Comparison of ENCODE assay signal across 12 cellular contexts in genomic region chrX:17553451-17553850, GRCh38.
A peak's percentile ranks its signal among the peaks of the same experiment; 100 is the strongest.
DNase-seq lines count a peak whose midpoint lies in the region; ATAC-seq and TF ChIP-seq lines count a peak whose summit lies in the region.
"Had no signal": no experiment of that assay in that cellular context is flagged by ENCODE, and none has a peak within 500 bp of the region (broad histone marks: within the 10 kb centered on the region; RNA-seq: fewer than 3 reads in every experiment).

No MANE protein-coding gene starts in this region.

- 9% methylated on average over 6 of the region's 6 CpGs for WGBS in SK-N-SH (ENCODE audit: low lambda C conversion rate)
- 46 to 71% methylated on average over 6 of the region's 6 CpGs for WGBS in sigmoid colon, 2 donors

- POLR2A ChIA-PET in SK-N-SH (lab: Yijun Ruan, JAX): no interaction called here

- H3K4me2 ChIP-seq in GM23338: no peak overlapping the region
- peak overlapping the region; percentile 57 for H3K4me2 ChIP-seq in SK-N-SH

- peak; percentile 41 for DNase-seq in GM23338 (ENCODE audit: low spot score)
- no peak for DNase-seq in SK-N-SH
- DNase-seq in fibroblast of pulmonary artery (ENCODE audit: low read depth): peak; percentile 70
- DNase-seq in sigmoid colon: no peak
- DNase-seq in T1000 (lab: John Stamatoyannopoulos, UW): no peak
- DNase-seq: NCI-H1694, RPMI8226, spleen had no signal

- intact Hi-C loops in sigmoid colon (cut with DNase I): loop anchor here (5.0 kb wide), 1 partner anchor 39 kb away; no protein-coding TSS in a partner anchor

- no peak overlapping the region for H3K4me3 Mint-ChIP-seq in GM23338
- H3K4me3 Mint-ChIP-seq: memory B cell had no signal

- TF ChIP-seq POLR2A in sigmoid colon (IDR thresholded peaks at IDR 0.05): no peak

- H3K27me3 Mint-ChIP-seq in GM23338 (ENCODE audit: insufficient read depth, low read depth, poor library complexity): peaks cover 4% of the 10 kb centered on the region
- H3K27me3 Mint-ChIP-seq: memory B cell had no signal

- TF ChIP-seq EP300 in SK-N-SH (IDR thresholded peaks at IDR 0.05; ENCODE audit: borderline replicate concordance in 1 of 2, low read depth in 1 of 2, low read length in 1 of 2): peak in 1 of 2 experiments; percentile 79; a peak in 1 of 4 replicates
- TF ChIP-seq EP300 in sigmoid colon (IDR thresholded peaks at IDR 0.05): no peak

- H3K27ac ChIP-seq in GM23338 (ENCODE audit: low read depth) (no peak overlapping the region), SK-N-SH (ENCODE audit: low read depth in 2 of 2, low read length in 1 of 2) (peak overlapping the region in 1 of 2 experiments; percentile 82; a peak in 2 of 4 replicates), sigmoid colon (peak overlapping the region in 3 of 4 donors; percentile 60 to 78 (median 72))
- H3K27ac ChIP-seq: spleen had no signal

- H3K4me3 ChIP-seq in GM23338 (no peak overlapping the region), SK-N-SH (ENCODE audit: low read depth in 2 of 2, low read length in 1 of 2) (no peak overlapping the region), fibroblast of pulmonary artery (replicated peaks; ENCODE audit: low read depth, low read length) (no peak overlapping the region), sigmoid colon (no peak overlapping the region)
- H3K4me3 ChIP-seq: spleen had no signal

- no peak for TF ChIP-seq RAD21 in SK-N-SH (IDR thresholded peaks at IDR 0.05; ENCODE audit: low read length)

- H3K9ac ChIP-seq in SK-N-SH: no peak overlapping the region

- no peaks in the 10 kb centered on the region for H4K20me1 ChIP-seq in GM23338 (replicated peaks; ENCODE audit: insufficient read depth)
- H4K20me1 ChIP-seq in SK-N-SH (ENCODE audit: insufficient read depth): no peaks in the 10 kb centered on the region

- H3K4me1 ChIP-seq in GM23338 (ENCODE audit: insufficient read depth) (peaks cover 10% of the 10 kb centered on the region), SK-N-SH (ENCODE audit: control insufficient read depth in 1 of 2, insufficient read depth in 2 of 2, low read depth in 1 of 2, low read length in 1 of 2) (peaks cover 21 to 27% of the 10 kb centered on the region in 2 experiments; a peak in 3 of 4 replicates), sigmoid colon (peaks cover 0 to 65% (median 23%) of the 10 kb centered on the region in 4 donors)
- H3K4me1 ChIP-seq: spleen had no signal

- H3K79me2 ChIP-seq in GM23338 (replicated peaks; ENCODE audit: insufficient read depth) (no peaks in the 10 kb centered on the region), SK-N-SH (ENCODE audit: insufficient read depth) (no peaks in the 10 kb centered on the region; the same call in 1 of the 2 replicates)

- peak; percentile 42; the same call in 2 of the 3 replicates for ATAC-seq in GM23338
- ATAC-seq in HG03520 (IDR thresholded peaks at IDR 0.05; ENCODE audit: unreplicated experiment): no peak
- ATAC-seq in HG02571 (IDR thresholded peaks at IDR 0.05; ENCODE audit: unreplicated experiment): no peak
- no peak for ATAC-seq in HG02870 (IDR thresholded peaks at IDR 0.05; ENCODE audit: unreplicated experiment)

- no peaks in the 10 kb centered on the region for H3K36me3 ChIP-seq in GM23338 (ENCODE audit: insufficient read depth)
- H3K36me3 ChIP-seq in SK-N-SH (replicated peaks in 1 of 2; ENCODE audit: control insufficient read depth in 1 of 2, insufficient read depth in 2 of 2, low read length in 1 of 2): no peaks in the 10 kb centered on the region
- H3K36me3 ChIP-seq in sigmoid colon: no peaks in the 10 kb centered on the region
- H3K36me3 ChIP-seq: spleen had no signal

- TF ChIP-seq CTCF in GM23338 (conservative IDR thresholded peaks at IDR 0.05; ENCODE audit: low read depth in 2 of 2) (no peak), SK-N-SH (IDR thresholded peaks at IDR 0.05) (no peak), fibroblast of pulmonary artery (IDR thresholded peaks at IDR 0.05; ENCODE audit: low read length, missing control alignments) (no peak), sigmoid colon (IDR thresholded peaks at IDR 0.05) (no peak)

- no peaks in the 10 kb centered on the region for H3K36me3 Mint-ChIP-seq in GM23338 (ENCODE audit: low read depth)
- H3K36me3 Mint-ChIP-seq: memory B cell had no signal

- H3K9me3 ChIP-seq in SK-N-SH: no peaks in the 10 kb centered on the region
- H3K9me3 ChIP-seq in sigmoid colon: no peaks in the 10 kb centered on the region
- H3K9me3 ChIP-seq: spleen had no signal

- H3K27ac Mint-ChIP-seq in GM23338: no peak overlapping the region
- H3K27ac Mint-ChIP-seq: memory B cell had no signal

- H3K4me1 Mint-ChIP-seq in GM23338: peaks cover 47% of the 10 kb centered on the region
- H3K4me1 Mint-ChIP-seq: memory B cell had no signal

- H3K27me3 ChIP-seq in GM23338 (ENCODE audit: insufficient read depth) (no peaks in the 10 kb centered on the region), SK-N-SH (ENCODE audit: insufficient read depth) (no peaks in the 10 kb centered on the region), sigmoid colon (no peaks in the 10 kb centered on the region)
- H3K27me3 ChIP-seq: spleen had no signal

- H3K9me2 ChIP-seq in GM23338 (ENCODE audit: insufficient read depth) (no peaks in the 10 kb centered on the region), SK-N-SH (no peaks in the 10 kb centered on the region)

- H3K9me3 Mint-ChIP-seq in GM23338: no peaks in the 10 kb centered on the region
- H3K9me3 Mint-ChIP-seq: memory B cell had no signal

- no peak overlapping the region for H2AFZ ChIP-seq in GM23338
- H2AFZ ChIP-seq in SK-N-SH (ENCODE audit: low read depth): no peak overlapping the region

- CTCF ChIA-PET in SK-N-SH (lab: Yijun Ruan, JAX): interaction anchor here (0.7 kb wide), 1 partner anchor 178 kb away, joined by 3 read pairs; the partner anchor contains the start of gene NHS

- no peaks in the 10 kb centered on the region for H3F3A ChIP-seq in GM23338 (replicated peaks; ENCODE audit: low read depth)
- H3F3A ChIP-seq in SK-N-SH (replicated peaks; ENCODE audit: insufficient read depth): peaks cover 4% of the 10 kb centered on the region

TF ChIP-seq in GM23338, 12 proteins besides CTCF, POLR2A, EP300 and RAD21 (continues in another document):
- no peak for TF ChIP-seq REST (IDR thresholded peaks at IDR 0.05; ENCODE audit: unreplicated experiment)
- no peak for TF ChIP-seq NANOG (IDR thresholded peaks at IDR 0.05; ENCODE audit: borderline replicate concordance)

TF ChIP-seq in SK-N-SH, 30 proteins besides CTCF, POLR2A, EP300 and RAD21 (continues in another document):
- TF ChIP-seq FOSL2 (IDR thresholded peaks at IDR 0.05; ENCODE audit: borderline replicate concordance, low read depth): peak; percentile 79
- no peak for TF ChIP-seq ELF1 (IDR thresholded peaks at IDR 0.05)
- TF ChIP-seq REST (IDR thresholded peaks at IDR 0.05; ENCODE audit: low read depth, low read length): no peak
- no peak for TF ChIP-seq SIN3A (IDR thresholded peaks at IDR 0.05; ENCODE audit: borderline replicate concordance, low read depth, low read length)
- 0 out of 2 replicates have a peak, but pooled peaks have one; percentile 4 for TF ChIP-seq GABPA (IDR thresholded peaks at IDR 0.05; ENCODE audit: low read depth)
- no peak for TF ChIP-seq SMC3 (IDR thresholded peaks at IDR 0.05; ENCODE audit: low read depth, low read length)
- TF ChIP-seq PBX3 (IDR thresholded peaks at IDR 0.05): peak; percentile 93
- 0 out of 2 replicates have a peak, but pooled peaks have one; percentile 36 for TF ChIP-seq MEF2A (IDR thresholded peaks at IDR 0.05; ENCODE audit: borderline replicate concordance, low read depth)
- TF ChIP-seq TEAD4 (IDR thresholded peaks at IDR 0.05; ENCODE audit: borderline replicate concordance, insufficient read depth): 0 out of 2 replicates have a peak, but pooled peaks have one; percentile 33
- no peak for TF ChIP-seq EZH2phosphoT487 (IDR thresholded peaks at IDR 0.05; ENCODE audit: borderline replicate concordance, low read depth)

Comparison
In these comparisons a context has a peak if more than half of its experiments do, and no peak if none do; other contexts are left out.
1. DNase-seq: peak in GM23338 (single experiment) and fibroblast of pulmonary artery (single experiment); none in SK-N-SH (single experiment), sigmoid colon (single experiment) and T1000 (single experiment).